ENCODE assay signal across 8 cellular contexts in genomic region chr9:136117291-136118060, GRCh38. TPM values are rescaled to one million over a fixed set of nuclear protein-coding genes. Genes with fewer than 3 reads are reported as not detected.
DNase-seq lines count a peak whose midpoint lies in the region; ATAC-seq and TF ChIP-seq lines count a peak whose summit lies in the region.

No MANE protein-coding gene starts in this region.

- H3K9me3 Mint-ChIP-seq in CD8-positive, alpha-beta memory T cell = no peaks in the 10 kb centered on the region

- DNase-seq in CD8-positive, alpha-beta memory T cell = peak in 1 of 5 donors; percentile 11
- peak; percentile 48 for DNase-seq in NAMALWA (ENCODE audit: low spot score)
- DNase-seq in mammary epithelial cell = no peak
- peak; percentile 26 to 28 for DNase-seq in lung microvascular endothelial cell (ENCODE audit: low read depth in 2 of 2)
- no peak for DNase-seq in upper lobe of right lung
- DNase-seq in activated CD4-positive, CD25-positive, alpha-beta regulatory T cell treated with anti-CD3 and anti-CD28 coated beads, Interleukin-2, amount 50 U/mL, for 72 hours = no peak

- H3K9me3 ChIP-seq in CD8-positive, alpha-beta memory T cell (ENCODE audit: low read length) = no peaks in the 10 kb centered on the region
- H3K9me3 ChIP-seq in mammary epithelial cell (replicated peaks; ENCODE audit: insufficient read depth, low read length) (no peaks in the 10 kb centered on the region), upper lobe of right lung (no peaks in the 10 kb centered on the region)

- WGBS in mammary epithelial cell (ENCODE audit: low coverage, missing lambda C conversion rate) = 53% methylated on average over 23 of the region's 30 CpGs

- H3K9ac ChIP-seq in mammary epithelial cell (ENCODE audit: insufficient read depth, low read length) = peak overlapping the region; percentile 73

- peaks cover 46% of the 10 kb centered on the region for H3K4me1 ChIP-seq in CD8-positive, alpha-beta memory T cell (ENCODE audit: insufficient read depth, low read length)
- peaks cover 29% of the 10 kb centered on the region for H3K4me1 ChIP-seq in mammary epithelial cell (ENCODE audit: insufficient read depth, low read length)
- H3K4me1 ChIP-seq in upper lobe of right lung = peaks cover 19% of the 10 kb centered on the region

- H3K27me3 Mint-ChIP-seq in CD8-positive, alpha-beta memory T cell = no peaks in the 10 kb centered on the region

- peaks cover 0 to 16% (median 1%) of the 10 kb centered on the region in 3 donors for H3K36me3 Mint-ChIP-seq in CD8-positive, alpha-beta memory T cell

- H4K20me1 ChIP-seq in mammary epithelial cell (ENCODE audit: insufficient read depth, low read length) = no peaks in the 10 kb centered on the region

- peak overlapping the region; percentile 80 for H2AFZ ChIP-seq in mammary epithelial cell (ENCODE audit: low read depth, low read length)

- in situ Hi-C loops in mammary epithelial cell (cut with MboI; ENCODE audit: low sequenced_read_pairs in 2 of 2) = no loop called here

- peak overlapping the region; percentile 58 to 89 (median 80) for H3K27ac Mint-ChIP-seq in CD8-positive, alpha-beta memory T cell

- dilution Hi-C loops in mammary epithelial cell (cut with HindIII; ENCODE audit: low sequenced_read_pairs) = no loop called here

- H3K4me3 Mint-ChIP-seq in CD8-positive, alpha-beta memory T cell = peak overlapping the region; percentile 79 to 91 (median 85)

- no peaks in the 10 kb centered on the region for H3K27me3 ChIP-seq in CD8-positive, alpha-beta memory T cell (ENCODE audit: insufficient read depth, low read length, poor library complexity, severe bottlenecking)
- H3K27me3 ChIP-seq in mammary epithelial cell (ENCODE audit: insufficient read depth, low read length) (no peaks in the 10 kb centered on the region), upper lobe of right lung (no peaks in the 10 kb centered on the region)

- POLR2A ChIA-PET in CD8-positive, alpha-beta memory T cell (lab: Charles Lee) = interaction anchor here (0.6 to 1.6 kb wide), 5 partner anchors 8 to 28 kb away, joined by 4 to 17 read pairs (median 7); partner anchors contain the start of gene NACC2

- peak overlapping the region; percentile 67 for H3K27ac ChIP-seq in CD8-positive, alpha-beta memory T cell (ENCODE audit: low read depth, low read length)
- H3K27ac ChIP-seq in mammary epithelial cell (ENCODE audit: insufficient read depth, low read depth, low read length) (peak overlapping the region; percentile 73), upper lobe of right lung (peak overlapping the region; percentile 94)

- BruUV-seq in mammary epithelial cell (replicated peaks; lab: Mats Ljungman, UMichigan) = no TSS peak

- peak overlapping the region; percentile 53 for H3K4me3 ChIP-seq in CD8-positive, alpha-beta memory T cell (ENCODE audit: low read length)
- H3K4me3 ChIP-seq in mammary epithelial cell (replicated peaks in 1 of 3; ENCODE audit: insufficient read depth in 1 of 3, low read depth in 2 of 3, low read length in 3 of 3) (peak overlapping the region; percentile 68 to 86 (median 84)), upper lobe of right lung (peak overlapping the region; percentile 88)

- H3K4me2 ChIP-seq in mammary epithelial cell (ENCODE audit: insufficient read depth, low read depth, low read length) = peak overlapping the region; percentile 97

- peaks cover 13 to 44% (median 14%) of the 10 kb centered on the region in 3 donors for H3K4me1 Mint-ChIP-seq in CD8-positive, alpha-beta memory T cell

- H3K79me2 ChIP-seq in mammary epithelial cell (ENCODE audit: insufficient read depth, low read length) = peaks cover 47% of the 10 kb centered on the region

- TF ChIP-seq CTCF in mammary epithelial cell (conservative IDR thresholded peaks at IDR 0.05 in 1 of 2, IDR thresholded peaks at IDR 0.05 in 1 of 2; ENCODE audit: extremely low read depth in 1 of 2, insufficient read depth in 1 of 2, low read depth in 1 of 2, low read length in 2 of 2) (no peak), upper lobe of right lung (IDR thresholded peaks at IDR 0.05) (no peak)

- H3K36me3 ChIP-seq in CD8-positive, alpha-beta memory T cell (ENCODE audit: insufficient read depth, low read length) = no peaks in the 10 kb centered on the region
- H3K36me3 ChIP-seq in mammary epithelial cell (ENCODE audit: insufficient read depth, low read length) (no peaks in the 10 kb centered on the region), upper lobe of right lung (peaks cover 22% of the 10 kb centered on the region)

- CTCF ChIA-PET in CD8-positive, alpha-beta memory T cell (lab: Charles Lee) = interaction anchor here (0.9 to 7.8 kb wide), 5 partner anchors 8 to 149 kb away, joined by 3 to 86 read pairs (median 5); no protein-coding TSS in a partner anchor
- CTCF ChIA-PET in mammary epithelial cell (lab: Charles Lee; ENCODE audit: low non-redundant PET) = no interaction called here

- ATAC-seq in GM21447 (IDR thresholded peaks at IDR 0.05; ENCODE audit: unreplicated experiment) (peak; percentile 3), upper lobe of right lung (peak; percentile 9), HG02884 (IDR thresholded peaks at IDR 0.05; ENCODE audit: unreplicated experiment) (no peak)

- intact Hi-C loops in mammary epithelial cell (cut with micrococcal nuclease) = loop anchor here (1.0 to 2.0 kb wide), 3 partner anchors 8 to 65 kb away; partner anchors contain the start of gene NACC2
- intact Hi-C loops in upper lobe of right lung (cut with DNase I) = no loop called here

RNA-seq across cellular contexts. Expression of gene TMEM250, which starts 1.2 kb away (rescaled TPM):
- 10 to 100 TPM; 46.4 to 50.2 TPM for total RNA-seq in CD8-positive, alpha-beta memory T cell
- 74.9 TPM for polyA plus RNA-seq in CD8-positive, alpha-beta memory T cell
- 10 to 100 TPM; 33.8 to 49.8 TPM for total RNA-seq in mammary epithelial cell
- 27.9 TPM for polyA plus RNA-seq in mammary epithelial cell
- 25.5 TPM for polyA minus RNA-seq in mammary epithelial cell
- 34.0 and 44.4 TPM in 2 replicates for total RNA-seq in lung microvascular endothelial cell
- total RNA-seq in upper lobe of right lung = 30.7 TPM

RNA-seq across cellular contexts. Expression of gene NACC2, which starts 22.4 kb away (rescaled TPM):
- total RNA-seq in CD8-positive, alpha-beta memory T cell = 1 to 10 TPM; 9.0 to 9.1 TPM
- 2.9 TPM for polyA plus RNA-seq in CD8-positive, alpha-beta memory T cell
- 10 to 100 TPM; 14.1 to 27.3 TPM for total RNA-seq in mammary epithelial cell
- 6.7 TPM for polyA plus RNA-seq in mammary epithelial cell
- 13.1 TPM for polyA minus RNA-seq in mammary epithelial cell
- total RNA-seq in lung microvascular endothelial cell = 10.9 and 11.6 TPM in 2 replicates
- 33.5 TPM for total RNA-seq in upper lobe of right lung

Comparison
In these comparisons a context has a peak if more than half of its experiments do, and no peak if none do; other contexts are left out.
1. DNase-seq: peak in NAMALWA (single experiment) and lung microvascular endothelial cell (2 of 2); none in mammary epithelial cell (single experiment), upper lobe of right lung (single experiment) and activated CD4-positive, CD25-positive, alpha-beta regulatory T cell treated with anti-CD3 and anti-CD28 coated beads, Interleukin-2, amount 50 U/mL, for 72 hours (single experiment).
2. Peak in every context shown above with its lines, with median percentiles within 50 percentile points of each other: H3K27ac ChIP-seq and H3K4me3 ChIP-seq.